In the genomic region with DNA sequence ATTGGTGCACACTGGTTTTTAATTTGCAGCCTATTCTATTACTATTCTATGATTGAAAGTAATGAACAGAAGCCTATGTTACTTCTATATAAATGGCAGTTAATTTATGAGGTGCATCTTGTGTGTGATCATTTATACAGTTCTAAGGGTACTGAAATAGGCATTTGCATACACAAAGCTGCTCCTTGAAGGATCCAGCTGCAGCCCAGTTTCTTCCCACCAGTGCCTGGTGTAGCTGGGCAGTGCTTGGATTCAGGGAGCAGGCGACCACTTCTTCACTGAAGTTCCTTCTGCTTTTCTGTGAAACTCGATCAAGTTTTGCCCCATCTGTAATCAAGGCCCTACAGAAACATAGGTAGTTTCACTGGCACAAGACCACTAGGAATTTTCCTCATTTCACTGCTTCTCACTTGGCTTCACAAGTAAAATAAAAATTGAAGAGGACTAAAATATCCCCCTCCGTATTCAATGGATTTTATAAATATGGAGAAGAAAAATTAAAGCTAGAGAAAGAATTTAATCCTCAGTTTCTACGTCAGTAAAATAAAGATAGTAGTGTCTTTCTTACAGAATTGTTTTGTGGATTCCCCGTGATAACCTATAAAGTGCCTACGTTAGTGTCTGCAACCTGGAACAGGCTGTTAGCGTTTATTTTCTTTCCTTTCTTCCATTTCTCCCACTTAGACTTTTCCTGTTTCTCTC, we compare ENCODE assay signal across 8 cellular contexts. TPM values are rescaled to one million over a fixed set of nuclear protein-coding genes. Genes with fewer than 3 reads are reported as not detected.
DNase-seq lines count a peak whose midpoint lies in the region; ATAC-seq and TF ChIP-seq lines count a peak whose summit lies in the region.

No MANE protein-coding gene starts in this region.

- WGBS in liver, result 56% methylated on average over 7 of the region's 7 CpGs
- WGBS in testis, 2 donors, result 19 to 31% methylated on average over 7 of the region's 7 CpGs

- no peak for TF ChIP-seq POLR2A in testis (IDR thresholded peaks at IDR 0.05)

- H3K9me3 ChIP-seq in liver (ENCODE audit: control insufficient read depth in 4 of 4, low read length in 3 of 4) (no peaks in the 10 kb centered on the region), testis (no peaks in the 10 kb centered on the region)

- no peak for TF ChIP-seq RAD21 in liver (IDR thresholded peaks at IDR 0.05)

- H3K4me1 ChIP-seq in liver (ENCODE audit: control insufficient read depth in 4 of 4, insufficient read depth in 4 of 4, low read length in 3 of 4) (peaks cover 5 to 37% (median 15%) of the 10 kb centered on the region in 4 donors), testis (peaks cover 16% of the 10 kb centered on the region)

- TF ChIP-seq CTCF in liver (IDR thresholded peaks at IDR 0.05; ENCODE audit: low read depth, low read length, missing input control) (no peak), testis (IDR thresholded peaks at IDR 0.05) (no peak)

- H3K27me3 ChIP-seq in liver (ENCODE audit: control insufficient read depth in 4 of 4, insufficient read depth in 4 of 4, low read length in 3 of 4) (no peaks in the 10 kb centered on the region), testis (no peaks in the 10 kb centered on the region)

- peak overlapping the region; percentile 5 for H3K27ac Mint-ChIP-seq in activated T-helper 1 cell treated with anti-CD3 and anti-CD28 coated beads, Interleukin-12 subunit alpha, Interleukin-12 subunit beta, Interleukin-2, Interleukin-4 antibody, amounts not matched to agents 30 ng/mL and 10 ng/mL and 1 ng/mL, durations not matched to agents 14 hours and 24 hours and 36 hours

- no peak for DNase-seq in activated T-cell treated with anti-CD3 and anti-CD28 coated beads, Interleukin-2, amount 50 U/mL, for 4 hours
- DNase-seq in activated T-cell treated with anti-CD3 and anti-CD28 coated beads for 4 hours (no peak), testis (no peak), D341Med (ENCODE audit: low spot score) (no peak), mesenteric fat pad (ENCODE audit: low spot score) (no peak)
- DNase-seq in activated T-helper 1 cell treated with anti-CD3 and anti-CD28 coated beads, Interleukin-12 subunit alpha, Interleukin-12 subunit beta, Interleukin-2, Interleukin-4 antibody, amounts not matched to agents 30 ng/mL and 10 ng/mL and 1 ng/mL, durations not matched to agents 14 hours and 24 hours and 36 hours (ENCODE audit: low spot score), result no peak
- no peak for DNase-seq in stimulated activated CD4-positive, alpha-beta T cell treated with anti-CD3 and anti-CD28 coated beads, Interleukin-1b, Interleukin-23, amount 100 ng/mL, for 48 hours

- H3K9me3 Mint-ChIP-seq in activated T-cell treated with anti-CD3 and anti-CD28 coated beads, Interleukin-2, amount 50 U/mL, for 4 hours, result no peaks in the 10 kb centered on the region
- no peaks in the 10 kb centered on the region for H3K9me3 Mint-ChIP-seq in activated T-helper 1 cell treated with anti-CD3 and anti-CD28 coated beads, Interleukin-12 subunit alpha, Interleukin-12 subunit beta, Interleukin-2, Interleukin-4 antibody, amounts not matched to agents 30 ng/mL and 10 ng/mL and 1 ng/mL, durations not matched to agents 14 hours and 24 hours and 36 hours

- H3K27me3 Mint-ChIP-seq in activated T-cell treated with anti-CD3 and anti-CD28 coated beads, Interleukin-2, amount 50 U/mL, for 4 hours (ENCODE audit: low read depth), result no peaks in the 10 kb centered on the region
- no peaks in the 10 kb centered on the region for H3K27me3 Mint-ChIP-seq in activated T-helper 1 cell treated with anti-CD3 and anti-CD28 coated beads, Interleukin-12 subunit alpha, Interleukin-12 subunit beta, Interleukin-2, Interleukin-4 antibody, amounts not matched to agents 30 ng/mL and 10 ng/mL and 1 ng/mL, durations not matched to agents 14 hours and 24 hours and 36 hours (ENCODE audit: insufficient read depth)

- intact Hi-C loops in activated T-helper 1 cell treated with anti-CD3 and anti-CD28 coated beads, Interleukin-12 subunit alpha, Interleukin-12 subunit beta, Interleukin-2, Interleukin-4 antibody, amounts not matched to agents 30 ng/mL and 10 ng/mL and 1 ng/mL, durations not matched to agents 14 hours and 24 hours and 36 hours (cut with micrococcal nuclease), result loop anchor here (2.0 kb wide), 1 partner anchor 14 kb away; no protein-coding TSS in a partner anchor
- intact Hi-C loops in testis (cut with DNase I; ENCODE audit: low total_unique reads), result loop anchor here (10.0 kb wide), 1 partner anchor 230 kb away; a partner anchor contains a TSS

- H3K36me3 ChIP-seq in liver (ENCODE audit: control insufficient read depth in 4 of 4, insufficient read depth in 3 of 4, low read depth in 1 of 4, low read length in 3 of 4), result peaks cover 0 to 4% (median 0%) of the 10 kb centered on the region in 4 donors
- H3K36me3 ChIP-seq in testis (ENCODE audit: low read depth, missing control alignments), result no peaks in the 10 kb centered on the region

- peak overlapping the region; percentile 91 for H3K27ac ChIP-seq in liver (ENCODE audit: low read depth in 1 of 2, low read length in 2 of 2)
- H3K27ac ChIP-seq in testis, result peak overlapping the region; percentile 20 to 70

- peak overlapping the region in 1 of 2 donors; percentile 66 for H3K9ac ChIP-seq in liver (ENCODE audit: low read depth in 1 of 2, low read length in 2 of 2)

- peaks cover 3% of the 10 kb centered on the region for H3K36me3 Mint-ChIP-seq in activated T-cell treated with anti-CD3 and anti-CD28 coated beads, Interleukin-2, amount 50 U/mL, for 4 hours (ENCODE audit: insufficient read depth)
- peaks cover 26% of the 10 kb centered on the region for H3K36me3 Mint-ChIP-seq in activated T-helper 1 cell treated with anti-CD3 and anti-CD28 coated beads, Interleukin-12 subunit alpha, Interleukin-12 subunit beta, Interleukin-2, Interleukin-4 antibody, amounts not matched to agents 30 ng/mL and 10 ng/mL and 1 ng/mL, durations not matched to agents 14 hours and 24 hours and 36 hours (ENCODE audit: low read depth)

- no peak for ATAC-seq in activated T-cell treated with anti-CD3 and anti-CD28 coated beads, Interleukin-2, amount 50 U/mL, for 4 hours

- peak overlapping the region; percentile 37 for H3K4me3 Mint-ChIP-seq in activated T-cell treated with anti-CD3 and anti-CD28 coated beads, Interleukin-2, amount 50 U/mL, for 4 hours
- H3K4me3 Mint-ChIP-seq in activated T-helper 1 cell treated with anti-CD3 and anti-CD28 coated beads, Interleukin-12 subunit alpha, Interleukin-12 subunit beta, Interleukin-2, Interleukin-4 antibody, amounts not matched to agents 30 ng/mL and 10 ng/mL and 1 ng/mL, durations not matched to agents 14 hours and 24 hours and 36 hours, result peak overlapping the region; percentile 38

- H3K4me3 ChIP-seq in liver (ENCODE audit: low read depth in 1 of 3, low read length in 3 of 3), result no peak overlapping the region
- H3K4me3 ChIP-seq in testis, result no peak overlapping the region

- H3K4me1 Mint-ChIP-seq in activated T-cell treated with anti-CD3 and anti-CD28 coated beads, Interleukin-2, amount 50 U/mL, for 4 hours (ENCODE audit: low read depth), result peaks cover 60% of the 10 kb centered on the region
- H3K4me1 Mint-ChIP-seq in activated T-helper 1 cell treated with anti-CD3 and anti-CD28 coated beads, Interleukin-12 subunit alpha, Interleukin-12 subunit beta, Interleukin-2, Interleukin-4 antibody, amounts not matched to agents 30 ng/mL and 10 ng/mL and 1 ng/mL, durations not matched to agents 14 hours and 24 hours and 36 hours (ENCODE audit: low read depth), result peaks cover 57% of the 10 kb centered on the region

TF ChIP-seq in liver, 16 proteins besides CTCF, POLR2A, EP300 and RAD21 (continues in another document):
- no peak for TF ChIP-seq HNF4A (conservative IDR thresholded peaks at IDR 0.05)
- TF ChIP-seq, protein P1, sequence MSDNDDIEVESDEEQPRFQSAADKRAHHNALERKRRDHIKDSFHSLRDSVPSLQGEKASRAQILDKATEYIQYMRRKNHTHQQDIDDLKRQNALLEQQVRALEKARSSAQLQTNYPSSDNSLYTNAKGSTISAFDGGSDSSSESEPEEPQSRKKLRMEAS (IDR thresholded peaks at IDR 0.05), result no peak
- no peak for TF ChIP-seq EGR1 (IDR thresholded peaks at IDR 0.05; ENCODE audit: low read depth in 2 of 2)
- TF ChIP-seq TAF1 (conservative IDR thresholded peaks at IDR 0.05), result no peak
- no peak for TF ChIP-seq FOXA1 (IDR thresholded peaks at IDR 0.05)
- TF ChIP-seq GABPA (IDR thresholded peaks at IDR 0.05 in 1 of 2, conservative IDR thresholded peaks at IDR 0.05 in 1 of 2), result no peak
- TF ChIP-seq JUND (IDR thresholded peaks at IDR 0.05), result no peak
- TF ChIP-seq, protein P2, sequence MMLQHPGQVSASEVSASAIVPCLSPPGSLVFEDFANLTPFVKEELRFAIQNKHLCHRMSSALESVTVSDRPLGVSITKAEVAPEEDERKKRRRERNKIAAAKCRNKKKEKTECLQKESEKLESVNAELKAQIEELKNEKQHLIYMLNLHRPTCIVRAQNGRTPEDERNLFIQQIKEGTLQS (IDR thresholded peaks at IDR 0.05), result no peak
- TF ChIP-seq, protein P3, sequence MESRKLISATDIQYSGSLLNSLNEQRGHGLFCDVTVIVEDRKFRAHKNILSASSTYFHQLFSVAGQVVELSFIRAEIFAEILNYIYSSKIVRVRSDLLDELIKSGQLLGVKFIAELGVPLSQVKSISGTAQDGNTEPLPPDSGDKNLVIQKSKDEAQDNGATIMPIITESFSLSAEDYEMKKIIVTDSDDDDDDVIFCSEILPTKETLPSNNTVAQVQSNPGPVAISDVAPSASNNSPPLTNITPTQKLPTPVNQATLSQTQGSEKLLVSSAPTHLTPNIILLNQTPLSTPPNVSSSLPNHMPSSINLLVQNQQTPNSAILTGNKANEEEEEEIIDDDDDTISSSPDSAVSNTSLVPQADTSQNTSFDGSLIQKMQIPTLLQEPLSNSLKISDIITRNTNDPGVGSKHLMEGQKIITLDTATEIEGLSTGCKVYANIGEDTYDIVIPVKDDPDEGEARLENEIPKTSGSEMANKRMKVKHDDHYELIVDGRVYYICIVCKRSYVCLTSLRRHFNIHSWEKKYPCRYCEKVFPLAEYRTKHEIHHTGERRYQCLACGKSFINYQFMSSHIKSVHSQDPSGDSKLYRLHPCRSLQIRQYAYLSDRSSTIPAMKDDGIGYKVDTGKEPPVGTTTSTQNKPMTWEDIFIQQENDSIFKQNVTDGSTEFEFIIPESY (IDR thresholded peaks at IDR 0.05), result no peak
- no peak for TF ChIP-seq FOXA2 (IDR thresholded peaks at IDR 0.05)
- no peak for TF ChIP-seq NR2F2 (IDR thresholded peaks at IDR 0.05)
- no peak for TF ChIP-seq RXRA (IDR thresholded peaks at IDR 0.05)
- TF ChIP-seq SP1 (IDR thresholded peaks at IDR 0.05), result no peak
- TF ChIP-seq HNF4G (IDR thresholded peaks at IDR 0.05), result no peak
- TF ChIP-seq YY1 (IDR thresholded peaks at IDR 0.05), result no peak

RNA-seq across cellular contexts. Expression of a gene that starts 1.7 kb away (rescaled TPM):
- total RNA-seq in activated T-cell treated with anti-CD3 and anti-CD28 coated beads, Interleukin-2, amount 50 U/mL, for 4 hours, result 10 to 100 TPM; 55.5 to 66.6 (median 60.6) TPM
- total RNA-seq in activated T-helper 1 cell treated with anti-CD3 and anti-CD28 coated beads, Interleukin-12 subunit alpha, Interleukin-12 subunit beta, Interleukin-2, Interleukin-4 antibody, amounts not matched to agents 30 ng/mL and 10 ng/mL and 1 ng/mL, durations not matched to agents 14 hours and 24 hours and 36 hours, result 86.6 and 91.8 TPM in 2 replicates
- total RNA-seq in liver (100 to 1,000 TPM; 142 to 284 TPM), testis (100 to 1,000 TPM; 109 to 141 TPM), mesenteric fat pad (29.0 TPM)
- polyA plus RNA-seq in liver (10 to 100 TPM; 58.6 to 63.3 TPM), testis (ENCODE audit: insufficient read depth, low read depth, low replicate concordance) (56.0 TPM)
